ENCODE assay signal across 13 cellular contexts in the genomic region with DNA sequence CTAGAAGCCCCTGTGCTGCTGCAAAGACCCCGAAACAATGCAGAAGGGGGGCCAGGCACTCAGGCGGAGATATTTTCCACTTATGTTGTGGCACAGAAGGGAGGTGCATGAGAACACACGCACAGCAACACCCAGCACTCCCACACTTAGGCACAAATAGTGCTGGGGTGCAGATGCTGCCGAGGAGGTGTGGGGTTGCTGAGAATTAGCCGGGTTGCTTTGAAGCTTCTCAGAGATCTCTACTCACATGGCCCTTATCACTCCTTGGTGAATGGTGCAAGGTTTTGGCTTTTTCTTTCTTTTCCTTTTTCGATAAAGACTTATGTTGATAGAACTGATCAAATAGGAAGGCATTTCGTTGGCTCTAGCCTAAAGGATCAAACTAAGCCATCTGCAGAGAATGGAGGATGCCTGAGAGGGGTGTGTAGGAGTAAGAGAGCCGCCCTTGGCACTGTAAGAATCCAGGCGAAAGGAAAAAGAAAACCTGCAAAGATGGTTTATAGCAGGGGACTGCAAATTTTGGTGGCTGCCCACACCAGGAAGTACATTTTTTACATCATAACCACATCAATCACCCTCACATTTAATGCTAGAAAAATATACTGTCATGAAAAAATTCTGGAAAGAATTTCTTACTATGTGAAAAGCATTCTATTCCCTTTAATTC. TPM values are rescaled to one million over a fixed set of nuclear protein-coding genes. Genes with fewer than 3 reads are reported as not detected.
DNase-seq lines count a peak whose midpoint lies in the region; ATAC-seq, FAIRE-seq and TF ChIP-seq lines count a peak whose summit lies in the region.
"Had no signal": no experiment of that assay in that cellular context is flagged by ENCODE, and none has a peak within 500 bp of the region (broad histone marks: within the 10 kb centered on the region; RNA-seq: fewer than 3 reads in every experiment).

No MANE protein-coding gene starts in this region.

- TF ChIP-seq CTCF in K562 (IDR thresholded peaks at IDR 0.05 in 2 of 3, conservative IDR thresholded peaks at IDR 0.05 in 1 of 3; ENCODE audit: insufficient read depth in 2 of 3, low read depth in 1 of 3, low read length in 3 of 3): no peak
- TF ChIP-seq CTCF in mucosa of descending colon (IDR thresholded peaks at IDR 0.05): no peak

- peak overlapping the region; percentile 55 for H3K27ac ChIP-seq in K562 (ENCODE audit: extremely low read depth, low read depth, low read length)
- H3K27ac ChIP-seq: transverse colon had no signal

- H3K9me3 Mint-ChIP-seq in stimulated activated naive B cell treated with anti-CD40 and anti-IgM and Interleukin-4, amounts not matched to agents 10 μg/mL and 1 μg/mL and 100 μg/mL, for 72 hours: peaks cover 0 to 6% of the 10 kb centered on the region in 2 donors

- H3K4me2 ChIP-seq in K562 (ENCODE audit: insufficient read depth, low read length): peak overlapping the region; percentile 75

- DNase-seq in Right ventricle myocardium inferior (ENCODE audit: missing footprints): no peak
- DNase-seq in left cardiac atrium: no peak
- peak in 2 of 4 experiments; percentile 33 to 50 for DNase-seq in K562 (ENCODE audit: extremely low read depth in 1 of 4, low spot score in 3 of 4)
- no peak for DNase-seq in mucosa of descending colon
- DNase-seq in stimulated activated naive B cell treated with anti-CD40 and anti-IgM and Interleukin-4, amounts not matched to agents 10 μg/mL and 1 μg/mL and 100 μg/mL, for 72 hours: no peak
- DNase-seq in KG1 (lab: John Stamatoyannopoulos, UW): no peak
- DNase-seq in RCC 7860 (ENCODE audit: low spot score): no peak
- DNase-seq in germinal center (ENCODE audit: low spot score): no peak
- DNase-seq: NCI-H82; SHP77 treated with DMSO at 0.1 percent for 48 hours; stimulated activated CD4-positive, alpha-beta T cell treated with anti-CD3 and anti-CD28 coated beads, Interleukin-12 subunit alpha, Interleukin-12 subunit beta, amount 100 ng/mL, for 4 hours; transverse colon had no signal

- no peaks in the 10 kb centered on the region for H4K20me1 ChIP-seq in K562 (replicated peaks; ENCODE audit: control insufficient read depth, insufficient read depth, low read length)

- H3K27me3 Mint-ChIP-seq in stimulated activated naive B cell treated with anti-CD40 and anti-IgM and Interleukin-4, amounts not matched to agents 10 μg/mL and 1 μg/mL and 100 μg/mL, for 72 hours: peaks cover 12 to 31% of the 10 kb centered on the region in 2 donors

- H3K4me3 ChIP-seq in K562 (no peak overlapping the region), mucosa of descending colon (no peak overlapping the region)
- H3K4me3 ChIP-seq: transverse colon had no signal

- CTCF ChIA-PET in K562 (lab: Yijun Ruan, JAX; ENCODE audit: low intra/inter-chr PET ratio): no interaction called here

- H3K9me1 ChIP-seq in K562 (ENCODE audit: control insufficient read depth, insufficient read depth, low read length): no peaks in the 10 kb centered on the region

- H3K9me3 ChIP-seq in K562 (replicated peaks; ENCODE audit: control insufficient read depth, insufficient read depth, low read depth, low read length) (no peaks in the 10 kb centered on the region), mucosa of descending colon (no peaks in the 10 kb centered on the region)
- H3K9me3 ChIP-seq: transverse colon had no signal

- H3K9ac ChIP-seq in K562 (ENCODE audit: insufficient read depth in 1 of 2, low read depth in 2 of 2, low read length in 2 of 2): peak overlapping the region in 1 of 2 experiments; percentile 11; a peak in 3 of 4 replicates

- no peak for TF ChIP-seq EP300 in K562 (IDR thresholded peaks at IDR 0.05; ENCODE audit: low read length)

- FAIRE-seq in K562 (lab: Jason Lieb, UNC) (no peak), RCC 7860 (lab: Jason Lieb, UNC) (no peak)
- FAIRE-seq: TTC549 had no signal

- no peak overlapping the region for H3K27ac Mint-ChIP-seq in stimulated activated naive B cell treated with anti-CD40 and anti-IgM and Interleukin-4, amounts not matched to agents 10 μg/mL and 1 μg/mL and 100 μg/mL, for 72 hours

- H3K36me3 Mint-ChIP-seq in stimulated activated naive B cell treated with anti-CD40 and anti-IgM and Interleukin-4, amounts not matched to agents 10 μg/mL and 1 μg/mL and 100 μg/mL, for 72 hours: no peaks in the 10 kb centered on the region

- in situ Hi-C loops in K562 (cut with MboI): no loop called here

- no TSS peak for BruUV-seq in K562 (replicated peaks; lab: Mats Ljungman, UMichigan)

- H3K36me3 ChIP-seq in K562 (ENCODE audit: control insufficient read depth, insufficient read depth, low read length): no peaks in the 10 kb centered on the region
- H3K36me3 ChIP-seq in mucosa of descending colon (ENCODE audit: low read depth): no peaks in the 10 kb centered on the region
- H3K36me3 ChIP-seq: transverse colon had no signal

- ATAC-seq in Right ventricle myocardium inferior (peak; percentile 8), left cardiac atrium (no peak), K562 (peak; percentile 85), mucosa of descending colon (peak; percentile 50)
- no peak for ATAC-seq in stimulated activated naive B cell treated with anti-CD40 and anti-IgM and Interleukin-4, amounts not matched to agents 10 μg/mL and 1 μg/mL and 100 μg/mL, for 72 hours (replicated peaks)

- 7% methylated on average over 9 of the region's 9 CpGs for WGBS in K562 (ENCODE audit: insufficient coverage, low coverage, missing lambda C conversion rate)

- no peaks in the 10 kb centered on the region; a peak in 1 of 5 replicates for H3K27me3 ChIP-seq in K562 (ENCODE audit: control insufficient read depth in 2 of 2, insufficient read depth in 2 of 2, low read length in 2 of 2)
- H3K27me3 ChIP-seq: transverse colon had no signal

- TF ChIP-seq POLR2A in K562 (conservative IDR thresholded peaks at IDR 0.05): no peak

- POLR2A ChIA-PET in K562 (lab: Yijun Ruan, JAX): interaction anchor here (0.6 kb wide), 1 partner anchor 112 kb away, joined by 3 read pairs; no protein-coding TSS in a partner anchor

- H2AFZ ChIP-seq in K562 (ENCODE audit: low read depth, low read length): peak overlapping the region; percentile 85

- TF ChIP-seq RAD21 in K562 (CRISPR knock-in tag; conservative IDR thresholded peaks at IDR 0.05 in 1 of 2, IDR thresholded peaks at IDR 0.05 in 1 of 2): no peak

- H3K79me2 ChIP-seq in K562 (ENCODE audit: control insufficient read depth, insufficient read depth, low read length): no peaks in the 10 kb centered on the region

- H3K4me3 Mint-ChIP-seq in stimulated activated naive B cell treated with anti-CD40 and anti-IgM and Interleukin-4, amounts not matched to agents 10 μg/mL and 1 μg/mL and 100 μg/mL, for 72 hours: no peak overlapping the region

- intact Hi-C loops in Right ventricle myocardium inferior (cut with DNase I) (no loop called here), left cardiac atrium (cut with DNase I) (no loop called here), K562 (cut with micrococcal nuclease) (no loop called here), mucosa of descending colon (cut with DNase I, micrococcal nuclease) (no loop called here)

- H3K4me1 ChIP-seq in K562 (replicated peaks in 1 of 2; ENCODE audit: control insufficient read depth in 2 of 2, insufficient read depth in 2 of 2, low read length in 2 of 2) (peaks cover 9 to 18% of the 10 kb centered on the region in 2 experiments; a peak in 4 of 5 replicates), mucosa of descending colon (ENCODE audit: low read depth) (peaks cover 3% of the 10 kb centered on the region)

- no peaks in the 10 kb centered on the region for H3K4me1 Mint-ChIP-seq in stimulated activated naive B cell treated with anti-CD40 and anti-IgM and Interleukin-4, amounts not matched to agents 10 μg/mL and 1 μg/mL and 100 μg/mL, for 72 hours

TF ChIP-seq in K562, 482 proteins besides CTCF, POLR2A, EP300 and RAD21 (continues in another document):
- TF ChIP-seq ERF (CRISPR knock-in tag; IDR thresholded peaks at IDR 0.05): no peak
- TF ChIP-seq GATA2 (CRISPR knock-in tag; IDR thresholded peaks at IDR 0.05): 0 out of 2 replicates have a peak, but pooled peaks have one; percentile 11
- peak; percentile 48 for TF ChIP-seq DPF2 (IDR thresholded peaks at IDR 0.05)
- TF ChIP-seq CREB1 (IDR thresholded peaks at IDR 0.05): 0 out of 2 replicates have a peak, but pooled peaks have one; percentile 15
- TF ChIP-seq CREB1 (CRISPR knock-in tag; IDR thresholded peaks at IDR 0.05): no peak
- TF ChIP-seq ZSCAN29 (IDR thresholded peaks at IDR 0.05): 0 out of 2 replicates have a peak, but pooled peaks have one; percentile 52
- no peak for TF ChIP-seq PML (IDR thresholded peaks at IDR 0.05; ENCODE audit: low read length)
- TF ChIP-seq CXXC5 (CRISPR knock-in tag; IDR thresholded peaks at IDR 0.05): 0 out of 2 replicates have a peak, but pooled peaks have one; percentile 11

RNA-seq across cellular contexts. Expression of a gene that starts 27.9 kb away (rescaled TPM):
- total RNA-seq in Right ventricle myocardium inferior (1,619 TPM), left cardiac atrium (10 to 100 TPM; 32.3 to 92.2 TPM), K562 (2014; rRNA removed) (24.9 and 30.4 TPM in 2 replicates), K562 (2014; rRNA removed; fragmentation: Illumina TruSeq; extraction: Trizol) (20.4 and 23.9 TPM in 2 replicates), K562 (2015; rRNA removed; fragmentation: Illumina TruSeq; extraction: Trizol) (13.9 and 14.4 TPM in 2 replicates), K562 (2021) (31.4 and 33.6 TPM in 2 replicates), mucosa of descending colon (100 to 1,000 TPM; 109 to 132 (median 113) TPM)
- total RNA-seq in K562 (2011; cell fraction: chromatin; rRNA removed; ENCODE audit: low replicate concordance): 11.6 and 14.9 TPM in 2 replicates
- 8.7 and 15.1 TPM in 2 replicates for total RNA-seq in K562 (2011; cell fraction: nucleolus; rRNA removed)
- 14.7 and 16.9 TPM in 2 replicates for total RNA-seq in K562 (2011; cell fraction: nucleoplasm; rRNA removed)
- polyA plus RNA-seq in K562 (2011; rRNA removed) (7.5 and 24.2 TPM in 2 replicates), K562 (2014; fragmentation: Illumina TruSeq; extraction: Trizol) (31.3 and 33.1 TPM in 2 replicates), K562 (2014; fragmentation: Nextera tagmentation; extraction: Ambion mirVana) (10 to 100 TPM; 13.7 to 16.6 TPM), K562 (2014; rRNA removed) (32.5 and 34.5 TPM in 2 replicates)
- 10.0 and 28.0 TPM in 2 replicates for polyA plus RNA-seq in K562 (2011; cell fraction: cytosol; rRNA removed)
- 3.5 and 10.2 TPM in 2 replicates for polyA plus RNA-seq in K562 (2011; cell fraction: nucleus; rRNA removed)
- polyA plus RNA-seq in K562 (2012): 28.9 and 53.6 TPM in 2 replicates
- 9.1 and 18.7 TPM in 2 replicates for polyA minus RNA-seq in K562 (2011; rRNA and poly(A)+ RNA removed)
- polyA minus RNA-seq in K562 (2011; cell fraction: cytosol; rRNA and poly(A)+ RNA removed): 5.1 and 5.5 TPM in 2 replicates
- 1.9 and 10.8 TPM in 2 replicates for polyA minus RNA-seq in K562 (2011; cell fraction: nucleus; rRNA and poly(A)+ RNA removed)

Comparison
In these comparisons a context has a peak if more than half of its experiments do, and no peak if none do; other contexts are left out.
1. ATAC-seq: peak in Right ventricle myocardium inferior (single experiment), K562 (single experiment) and mucosa of descending colon (single experiment); none in left cardiac atrium (0 of 2) and stimulated activated naive B cell treated with anti-CD40 and anti-IgM and Interleukin-4, amounts not matched to agents 10 μg/mL and 1 μg/mL and 100 μg/mL, for 72 hours (0 of 2).
2. RNA of a gene that starts 27.9 kb away (total RNA-seq): 1,619 TPM in Right ventricle myocardium inferior (single experiment); 109 to 132 TPM in mucosa of descending colon, 32.3 to 92.2 TPM in left cardiac atrium and 8.7 to 33.6 TPM in K562; every median in the first group is over 10 times any median in the second.